In genomic region chr20:24366605-24367004, GRCh38 we compare ENCODE assay signal across 20 cellular contexts.
"Had no signal": no experiment of that assay in that cellular context is flagged by ENCODE, and none has a peak within 500 bp of the region (broad histone marks: within the 10 kb centered on the region; RNA-seq: fewer than 3 reads in every experiment).

No MANE protein-coding gene starts in this region.

- ATAC-seq: effector memory CD8-positive, alpha-beta T cell; esophagus mucosa; gastrocnemius medialis; heart right ventricle; left cardiac atrium; left lung; left ventricle myocardium superior; lower lobe of right lung; mucosa of descending colon had no signal

- DNase-seq: colonic mucosa; cortex of kidney; effector CD8-positive, alpha-beta T cell; effector memory CD8-positive, alpha-beta T cell; endodermal cell; erythroblast; esophagus squamous epithelium; foreskin melanocyte; gastrocnemius medialis; glutamatergic neuron; heart right ventricle; hippocampal formation; left cardiac atrium; left lung; left ventricle myocardium superior; lower lobe of right lung; mesendoderm; mucosa of descending colon; naive B cell had no signal
